Comparison of ENCODE assay signal across 20 cellular contexts in the genomic region with DNA sequence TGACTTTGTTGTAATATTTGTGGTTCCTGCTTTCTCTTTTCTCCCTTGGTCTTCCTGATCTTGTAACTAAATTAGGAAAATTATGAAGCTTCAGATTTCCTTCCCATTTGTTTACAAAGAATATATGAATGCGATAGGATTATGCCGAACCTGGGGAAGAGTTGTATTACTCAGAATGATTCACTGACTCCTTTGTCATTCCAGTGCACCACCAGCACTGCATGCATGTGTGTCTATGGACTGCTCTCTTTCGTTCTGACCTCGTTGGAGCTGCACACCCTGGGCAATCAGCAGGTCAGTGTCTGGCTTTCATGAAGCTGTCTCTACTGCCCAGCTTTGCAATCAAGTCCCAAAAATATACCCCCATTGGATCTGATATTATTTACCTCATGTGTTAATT. TPM values are rescaled to one million over a fixed set of nuclear protein-coding genes. Genes with fewer than 3 reads are reported as not detected.
A peak's percentile ranks its signal among the peaks of the same experiment; 100 is the strongest.
DNase-seq lines count a peak whose midpoint lies in the region; ATAC-seq and TF ChIP-seq lines count a peak whose summit lies in the region.
"Had no signal": no experiment of that assay in that cellular context is flagged by ENCODE, and none has a peak within 500 bp of the region (broad histone marks: within the 10 kb centered on the region; RNA-seq: fewer than 3 reads in every experiment).

No MANE protein-coding gene starts in this region.

- no peaks in the 10 kb centered on the region for H4K20me1 ChIP-seq in osteoblast (ENCODE audit: insufficient read depth, low read length)

- H3K4me3 ChIP-seq in RWPE2 (ENCODE audit: severe bottlenecking) (no peak overlapping the region), osteoblast (ENCODE audit: insufficient read depth, low read length) (no peak overlapping the region)
- H3K4me3 ChIP-seq: cardiac muscle cell had no signal

- H3K9me3 ChIP-seq in RWPE2 (ENCODE audit: severe bottlenecking) (no peaks in the 10 kb centered on the region), osteoblast (ENCODE audit: low read depth, low read length) (no peaks in the 10 kb centered on the region)

- TF ChIP-seq CTCF in RWPE2 (IDR thresholded peaks at IDR 0.05; ENCODE audit: poor library complexity, severe bottlenecking) (no peak), osteoblast (IDR thresholded peaks at IDR 0.05; ENCODE audit: extremely low read depth, low read depth, low read length) (no peak)

- no peak overlapping the region for H3K27ac ChIP-seq in RWPE2 (ENCODE audit: poor library complexity, severe bottlenecking)
- H3K27ac ChIP-seq in epithelial cell of prostate, result peak overlapping the region; percentile 26
- H3K27ac ChIP-seq in osteoblast (ENCODE audit: low read depth, low read length), result peak overlapping the region; percentile 15
- H3K27ac ChIP-seq: cardiac muscle cell, HL-60 had no signal

- ATAC-seq in RWPE2 (ENCODE audit: low read depth) (peak; percentile 93), GM19035 (IDR thresholded peaks at IDR 0.05; ENCODE audit: unreplicated experiment) (no peak)
- ATAC-seq: Right ventricle myocardium inferior; stimulated activated naive CD8-positive, alpha-beta T cell treated with anti-CD3 and anti-CD28 coated beads, Interleukin-15, amount 100 ng/mL, for 72 hours had no signal

- H3K4me1 ChIP-seq in RWPE2 (ENCODE audit: insufficient read depth, poor library complexity, severe bottlenecking) (no peaks in the 10 kb centered on the region), osteoblast (ENCODE audit: insufficient read depth, low read length) (peaks cover 15% of the 10 kb centered on the region)

- no peaks in the 10 kb centered on the region for H3K27me3 ChIP-seq in RWPE2 (ENCODE audit: insufficient read depth, poor library complexity, severe bottlenecking)
- no peaks in the 10 kb centered on the region for H3K27me3 ChIP-seq in osteoblast (ENCODE audit: insufficient read depth, low read length)
- H3K27me3 ChIP-seq: cardiac muscle cell had no signal

- H3K79me2 ChIP-seq in osteoblast (ENCODE audit: insufficient read depth, low read length), result no peaks in the 10 kb centered on the region

- peak overlapping the region; percentile 16 for H3K4me2 ChIP-seq in osteoblast (ENCODE audit: insufficient read depth, low read length)

- H3K36me3 ChIP-seq in RWPE2 (ENCODE audit: low read depth) (peaks cover 91% of the 10 kb centered on the region), osteoblast (ENCODE audit: insufficient read depth, low read length) (peaks cover 73% of the 10 kb centered on the region)

- DNase-seq in HCEC 1CT, result peak; percentile 90
- no peak for DNase-seq in RWPE2 (ENCODE audit: low spot score)
- DNase-seq in epithelial cell of prostate (ENCODE audit: low read depth, low spot score), result no peak
- peak; percentile 90 for DNase-seq in osteoblast (ENCODE audit: insufficient read length, low spot score, missing footprints)
- no peak for DNase-seq in NCI-H82 treated with DMSO at 0.1 percent for 48 hours (lab: John Stamatoyannopoulos, UW; ENCODE audit: unreplicated experiment)
- no peak for DNase-seq in activated CD4-positive, alpha-beta T cell treated with anti-CD3 and anti-CD28 coated beads, Interleukin-2, amount 50 U/mL, for 48 hours
- DNase-seq in NCI-H446 treated with DMSO at 0.1 percent for 48 hours (lab: John Stamatoyannopoulos, UW), result no peak
- DNase-seq: activated CD4-positive, alpha-beta memory T cell treated with anti-CD3 and anti-CD28 coated beads, Interleukin-2, amount 10 ng/mL, durations not matched to agents 7 days and 5 days; activated effector memory CD4-positive, alpha-beta T cell treated with anti-CD3 and anti-CD28 coated beads, Interleukin-2, amount 50 U/mL, for 16 hours; GF-D8; NCI-H2081; NCI-H748 treated with DMSO at 0.1 percent for 48 hours; occipital lobe; small intestine; stimulated activated naive CD8-positive, alpha-beta T cell treated with anti-CD3 and anti-CD28 coated beads, Interleukin-15, amount 100 ng/mL, for 72 hours had no signal

- H2AFZ ChIP-seq in osteoblast (ENCODE audit: low read length), result no peak overlapping the region

RNA-seq across cellular contexts. Expression of gene NUP188, which starts 25.5 kb away (rescaled TPM):
- 28.9 and 30.0 TPM in 2 replicates for total RNA-seq in osteoblast

RNA-seq across cellular contexts. Expression of gene DOLK, which starts 25.6 kb away (rescaled TPM):
- 28.6 and 29.5 TPM in 2 replicates for total RNA-seq in osteoblast

RNA-seq across cellular contexts. Expression of gene PHYHD1, which starts 52.2 kb away (rescaled TPM):
- total RNA-seq in osteoblast, result 7.6 and 8.0 TPM in 2 replicates
- total RNA-seq: H4 had no signal

RNA-seq across cellular contexts. Expression of gene SH3GLB2, which starts 55.2 kb away (rescaled TPM):
- 37.3 and 38.6 TPM in 2 replicates for total RNA-seq in osteoblast

Comparison
In these comparisons a context has a peak if more than half of its experiments do, and no peak if none do; other contexts are left out.
1. DNase-seq: peak in HCEC 1CT (single experiment) and osteoblast (single experiment); none in RWPE2 (single experiment), epithelial cell of prostate (single experiment), NCI-H82 treated with DMSO at 0.1 percent for 48 hours (single experiment), activated CD4-positive, alpha-beta T cell treated with anti-CD3 and anti-CD28 coated beads, Interleukin-2, amount 50 U/mL, for 48 hours (0 of 2) and NCI-H446 treated with DMSO at 0.1 percent for 48 hours (single experiment).